ENCODE assay signal across 13 cellular contexts in genomic region chr1:51433972-51434510, GRCh38.
DNase-seq lines count a peak whose midpoint lies in the region; ATAC-seq, FAIRE-seq and TF ChIP-seq lines count a peak whose summit lies in the region.
"Had no signal": no experiment of that assay in that cellular context is flagged by ENCODE, and none has a peak within 500 bp of the region (broad histone marks: within the 10 kb centered on the region; RNA-seq: fewer than 3 reads in every experiment).

No MANE protein-coding gene starts in this region.

- H3K27ac ChIP-seq in endothelial cell of umbilical vein (ENCODE audit: insufficient read depth, low read depth, low read length) (peak overlapping the region; percentile 36), subcutaneous abdominal adipose tissue (ENCODE audit: low read depth, low read length) (peak overlapping the region; percentile 49), aorta (ENCODE audit: low read depth in 1 of 2, low read length in 2 of 2) (no peak overlapping the region)

- H4K20me1 ChIP-seq in endothelial cell of umbilical vein (replicated peaks; ENCODE audit: control insufficient read depth, extremely low read depth, insufficient read depth, low read length): no peaks in the 10 kb centered on the region

- no peak overlapping the region for H2AFZ ChIP-seq in endothelial cell of umbilical vein (ENCODE audit: low read depth, low read length)

- no peaks in the 10 kb centered on the region for H3K27me3 Mint-ChIP-seq in activated naive CD4-positive, alpha-beta T cell treated with anti-CD3 and anti-CD28 coated beads, Interleukin-2, amount 10 ng/mL, durations not matched to agents 7 days and 5 days
- no peaks in the 10 kb centered on the region for H3K27me3 Mint-ChIP-seq in T-helper 17 cell
- H3K27me3 Mint-ChIP-seq: naive B cell; stimulated activated naive B cell treated with anti-CD40 and anti-IgM and Interleukin-4, amounts not matched to agents 10 μg/mL and 1 μg/mL and 100 μg/mL, for 72 hours had no signal

- CTCF ChIA-PET in activated naive CD4-positive, alpha-beta T cell treated with anti-CD3 and anti-CD28 coated beads, Interleukin-2, amount 10 ng/mL, durations not matched to agents 7 days and 5 days (lab: Charles Lee): no interaction called here
- CTCF ChIA-PET in endothelial cell of umbilical vein (lab: Charles Lee): interaction anchor here (0.9 to 1.6 kb wide), 5 partner anchors 10 to 242 kb away, joined by 3 to 4 read pairs (median 4); no protein-coding TSS in a partner anchor

- H3K4me1 ChIP-seq in endothelial cell of umbilical vein (ENCODE audit: control insufficient read depth, extremely low read depth, insufficient read depth, low read length): peaks cover 34% of the 10 kb centered on the region
- H3K4me1 ChIP-seq in subcutaneous abdominal adipose tissue (ENCODE audit: control insufficient read depth in 5 of 5, insufficient read depth in 5 of 5, low read length in 5 of 5): peaks cover 0 to 16% (median 9%) of the 10 kb centered on the region in 5 donors
- H3K4me1 ChIP-seq in aorta (ENCODE audit: control insufficient read depth in 1 of 2, insufficient read depth in 2 of 2, low read length in 2 of 2): no peaks in the 10 kb centered on the region

- H3K9ac ChIP-seq in endothelial cell of umbilical vein (replicated peaks; ENCODE audit: extremely low read depth, insufficient read depth, low read length) (peak overlapping the region; percentile 16), subcutaneous abdominal adipose tissue (ENCODE audit: low read length in 5 of 5) (no peak overlapping the region)

- H3K27me3 ChIP-seq in endothelial cell of umbilical vein (ENCODE audit: control insufficient read depth in 2 of 2, insufficient read depth in 2 of 2, low read length in 2 of 2) (no peaks in the 10 kb centered on the region), subcutaneous abdominal adipose tissue (ENCODE audit: control insufficient read depth in 5 of 5, insufficient read depth in 4 of 5, low read length in 5 of 5) (no peaks in the 10 kb centered on the region), aorta (ENCODE audit: control insufficient read depth in 1 of 2, insufficient read depth in 2 of 2, low read length in 1 of 2) (no peaks in the 10 kb centered on the region)

- ATAC-seq in T-helper 17 cell (no peak), aorta (ENCODE audit: low FRiP score) (no peak), GM19351 (IDR thresholded peaks at IDR 0.05; ENCODE audit: unreplicated experiment) (no peak)
- ATAC-seq: stimulated activated naive B cell treated with anti-CD40 and anti-IgM and Interleukin-4, amounts not matched to agents 10 μg/mL and 1 μg/mL and 100 μg/mL, for 72 hours had no signal

- no peak overlapping the region for H3K4me3 Mint-ChIP-seq in activated naive CD4-positive, alpha-beta T cell treated with anti-CD3 and anti-CD28 coated beads, Interleukin-2, amount 10 ng/mL, durations not matched to agents 7 days and 5 days
- H3K4me3 Mint-ChIP-seq in T-helper 17 cell: peak overlapping the region; percentile 21
- H3K4me3 Mint-ChIP-seq: stimulated activated naive B cell treated with anti-CD40 and anti-IgM and Interleukin-4, amounts not matched to agents 10 μg/mL and 1 μg/mL and 100 μg/mL, for 72 hours had no signal

- no peak for TF ChIP-seq CTCF in endothelial cell of umbilical vein (IDR thresholded peaks at IDR 0.05; ENCODE audit: extremely low read depth in 1 of 2, insufficient read depth in 1 of 2, low read depth in 1 of 2, low read length in 2 of 2)

- intact Hi-C loops in endothelial cell of umbilical vein (cut with micrococcal nuclease): no loop called here
- intact Hi-C loops in aorta (cut with DNase I): no loop called here

- peaks cover 32% of the 10 kb centered on the region for H3K36me3 Mint-ChIP-seq in activated naive CD4-positive, alpha-beta T cell treated with anti-CD3 and anti-CD28 coated beads, Interleukin-2, amount 10 ng/mL, durations not matched to agents 7 days and 5 days
- peaks cover 7% of the 10 kb centered on the region for H3K36me3 Mint-ChIP-seq in T-helper 17 cell (ENCODE audit: low read depth)

- H3K4me3 ChIP-seq in endothelial cell of umbilical vein (replicated peaks in 1 of 3; ENCODE audit: insufficient read depth in 1 of 3, low read depth in 1 of 3, low read length in 3 of 3) (peak overlapping the region in 1 of 3 experiments; percentile 36), subcutaneous abdominal adipose tissue (ENCODE audit: low read depth in 1 of 5, low read length in 5 of 5) (no peak overlapping the region), aorta (ENCODE audit: low read length in 2 of 2) (no peak overlapping the region)

- peak overlapping the region; percentile 80 for H3K4me2 ChIP-seq in endothelial cell of umbilical vein (ENCODE audit: insufficient read depth, low read length)

- DNase-seq in activated naive CD4-positive, alpha-beta T cell treated with anti-CD3 and anti-CD28 coated beads, Interleukin-2, amount 10 ng/mL, durations not matched to agents 7 days and 5 days: no peak
- DNase-seq in activated naive CD4-positive, alpha-beta T cell treated with Interleukin-2 at 50 U/mL for 16 hours: no peak
- DNase-seq in T-helper 17 cell: no peak
- peak; percentile 66 for DNase-seq in endothelial cell of umbilical vein (ENCODE audit: low read depth, low spot score)
- DNase-seq in aorta: no peak
- no peak for DNase-seq in NCI-H2107 treated with DMSO at 0.1 percent for 48 hours (lab: John Stamatoyannopoulos, UW; ENCODE audit: unreplicated experiment)
- DNase-seq: activated CD4-positive, alpha-beta T cell treated with anti-CD3 and anti-CD28 coated beads, Interleukin-2, amount 50 U/mL, for 1 hour; amniotic stem cell; naive B cell; stimulated activated naive B cell treated with anti-CD40 and anti-IgM and Interleukin-4, amounts not matched to agents 10 μg/mL and 1 μg/mL and 100 μg/mL, for 72 hours had no signal

- dilution Hi-C loops in endothelial cell of umbilical vein (cut with MboI; ENCODE audit: extremely low pct_ligation_motif_present, low sequenced_read_pairs): no loop called here

- no peaks in the 10 kb centered on the region for H3K9me3 ChIP-seq in T-helper 17 cell (ENCODE audit: control insufficient read depth, low read length, poor library complexity, severe bottlenecking)
- H3K9me3 ChIP-seq in endothelial cell of umbilical vein (replicated peaks; ENCODE audit: control insufficient read depth, insufficient read depth, low read length): no peaks in the 10 kb centered on the region
- H3K9me3 ChIP-seq in subcutaneous abdominal adipose tissue (ENCODE audit: control insufficient read depth in 5 of 5, low read length in 5 of 5): no peaks in the 10 kb centered on the region
- H3K9me3 ChIP-seq in aorta (ENCODE audit: control insufficient read depth, low read length): no peaks in the 10 kb centered on the region

- H3K36me3 ChIP-seq in endothelial cell of umbilical vein (ENCODE audit: control insufficient read depth in 2 of 2, extremely low read depth in 1 of 2, insufficient read depth in 2 of 2, low read length in 2 of 2) (peaks cover 0 to 4% of the 10 kb centered on the region in 2 experiments), subcutaneous abdominal adipose tissue (ENCODE audit: control insufficient read depth in 5 of 5, insufficient read depth in 5 of 5, low read length in 5 of 5) (peaks cover 14 to 34% (median 23%) of the 10 kb centered on the region in 5 donors), aorta (ENCODE audit: control insufficient read depth in 1 of 2, insufficient read depth in 2 of 2, low read length in 1 of 2) (peaks cover 0 to 2% of the 10 kb centered on the region in 2 donors)

- TF ChIP-seq POLR2A in endothelial cell of umbilical vein (IDR thresholded peaks at IDR 0.05; ENCODE audit: low read depth, low read length): no peak

- POLR2A ChIA-PET in endothelial cell of umbilical vein (lab: Charles Lee): no interaction called here

- no peaks in the 10 kb centered on the region for H3K79me2 ChIP-seq in endothelial cell of umbilical vein (ENCODE audit: control insufficient read depth, insufficient read depth, low read length)

- peak overlapping the region; percentile 29 for H3K27ac Mint-ChIP-seq in activated naive CD4-positive, alpha-beta T cell treated with anti-CD3 and anti-CD28 coated beads, Interleukin-2, amount 10 ng/mL, durations not matched to agents 7 days and 5 days
- peak overlapping the region; percentile 78 for H3K27ac Mint-ChIP-seq in T-helper 17 cell

- FAIRE-seq in endothelial cell of umbilical vein (lab: Jason Lieb, UNC): peak; percentile 33
- FAIRE-seq: H1 had no signal

- 83 to 84% methylated on average over 2 of the region's 2 CpGs for WGBS in aorta, 2 donors

- no peaks in the 10 kb centered on the region for H3K9me3 Mint-ChIP-seq in activated naive CD4-positive, alpha-beta T cell treated with anti-CD3 and anti-CD28 coated beads, Interleukin-2, amount 10 ng/mL, durations not matched to agents 7 days and 5 days
- H3K9me3 Mint-ChIP-seq: stimulated activated naive B cell treated with anti-CD40 and anti-IgM and Interleukin-4, amounts not matched to agents 10 μg/mL and 1 μg/mL and 100 μg/mL, for 72 hours had no signal

- no TSS peak for BruUV-seq in endothelial cell of umbilical vein (replicated peaks; lab: Mats Ljungman, UMichigan)

- H3K9me1 ChIP-seq in endothelial cell of umbilical vein (replicated peaks; ENCODE audit: control insufficient read depth, extremely low read depth, insufficient read depth, low read length): no peaks in the 10 kb centered on the region

- peaks cover 37% of the 10 kb centered on the region for H3K4me1 Mint-ChIP-seq in activated naive CD4-positive, alpha-beta T cell treated with anti-CD3 and anti-CD28 coated beads, Interleukin-2, amount 10 ng/mL, durations not matched to agents 7 days and 5 days
- peaks cover 30% of the 10 kb centered on the region for H3K4me1 Mint-ChIP-seq in T-helper 17 cell

TF ChIP-seq in endothelial cell of umbilical vein, 7 proteins besides CTCF, POLR2A, EP300 and RAD21:
- TF ChIP-seq MYC (IDR thresholded peaks at IDR 0.05; ENCODE audit: low read depth, low read length): no peak
- TF ChIP-seq GATA2 (IDR thresholded peaks at IDR 0.05; ENCODE audit: insufficient read depth, insufficient read length, low read depth, low read length): no peak
- TF ChIP-seq MAX (IDR thresholded peaks at IDR 0.05; ENCODE audit: insufficient read depth, insufficient read length): no peak
- TF ChIP-seq EZH2 (IDR thresholded peaks at IDR 0.05; ENCODE audit: borderline replicate concordance, low read depth, low read length, severe bottlenecking): no peak
- TF ChIP-seq JUN (IDR thresholded peaks at IDR 0.05; ENCODE audit: borderline replicate concordance, insufficient read depth, insufficient read length, low read depth): no peak
- no peak for TF ChIP-seq FOS (IDR thresholded peaks at IDR 0.05; ENCODE audit: borderline replicate concordance, insufficient read depth, low read length)
- TF ChIP-seq POLR2AphosphoS5 (IDR thresholded peaks at IDR 0.05; ENCODE audit: insufficient read depth, low read depth, low read length): no peak

Comparison
In these comparisons a context has a peak if more than half of its experiments do, and no peak if none do; other contexts are left out.
1. H3K27ac ChIP-seq: peak in endothelial cell of umbilical vein (single experiment) and subcutaneous abdominal adipose tissue (single experiment); none in aorta (0 of 2).